ENCODE assay signal across 1 cellular context in the genomic region with DNA sequence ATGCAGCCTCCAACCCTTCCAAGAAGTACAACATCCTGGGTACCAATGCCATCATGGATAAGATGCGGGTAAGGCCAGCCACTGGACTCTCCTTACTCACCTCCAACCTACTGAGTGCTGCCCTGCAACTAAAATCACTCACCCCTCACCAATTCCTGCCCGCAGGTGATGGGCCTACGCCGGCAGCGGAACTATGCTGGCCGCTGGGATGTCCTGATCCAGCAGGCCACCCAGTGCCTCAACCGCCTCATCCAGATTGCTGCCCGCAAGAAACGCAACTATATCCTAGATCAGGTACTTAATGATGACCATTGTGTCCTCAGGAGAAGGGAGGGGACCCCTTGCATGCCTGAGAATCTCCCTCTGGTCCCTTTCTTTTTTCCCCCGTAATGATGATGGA.
TF ChIP-seq lines count a peak whose summit lies in the region.

No MANE protein-coding gene starts in this region.

TF ChIP-seq in IMR-90, 13 proteins besides CTCF, POLR2A, EP300 and RAD21:
- TF ChIP-seq MAFK (IDR thresholded peaks at IDR 0.05; ENCODE audit: low read depth, low read length) (no peak), FOS (IDR thresholded peaks at IDR 0.05; ENCODE audit: low read depth, low read length) (no peak), RCOR1 (IDR thresholded peaks at IDR 0.05; ENCODE audit: insufficient replicate concordance, low read length) (no peak), CHD1 (IDR thresholded peaks at IDR 0.05; ENCODE audit: low read depth, low read length) (no peak), MAZ (IDR thresholded peaks at IDR 0.05; ENCODE audit: borderline replicate concordance, low read depth, low read length) (no peak)
- TF ChIP-seq, protein P1, sequence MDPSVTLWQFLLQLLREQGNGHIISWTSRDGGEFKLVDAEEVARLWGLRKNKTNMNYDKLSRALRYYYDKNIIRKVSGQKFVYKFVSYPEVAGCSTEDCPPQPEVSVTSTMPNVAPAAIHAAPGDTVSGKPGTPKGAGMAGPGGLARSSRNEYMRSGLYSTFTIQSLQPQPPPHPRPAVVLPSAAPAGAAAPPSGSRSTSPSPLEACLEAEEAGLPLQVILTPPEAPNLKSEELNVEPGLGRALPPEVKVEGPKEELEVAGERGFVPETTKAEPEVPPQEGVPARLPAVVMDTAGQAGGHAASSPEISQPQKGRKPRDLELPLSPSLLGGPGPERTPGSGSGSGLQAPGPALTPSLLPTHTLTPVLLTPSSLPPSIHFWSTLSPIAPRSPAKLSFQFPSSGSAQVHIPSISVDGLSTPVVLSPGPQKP (IDR thresholded peaks at IDR 0.05; ENCODE audit: borderline replicate concordance, low read depth, low read length), result no peak
TF ChIP-seq in IMR-90: peak in this region for 0.
